ENCODE assay signal across 10 cellular contexts in the genomic region with DNA sequence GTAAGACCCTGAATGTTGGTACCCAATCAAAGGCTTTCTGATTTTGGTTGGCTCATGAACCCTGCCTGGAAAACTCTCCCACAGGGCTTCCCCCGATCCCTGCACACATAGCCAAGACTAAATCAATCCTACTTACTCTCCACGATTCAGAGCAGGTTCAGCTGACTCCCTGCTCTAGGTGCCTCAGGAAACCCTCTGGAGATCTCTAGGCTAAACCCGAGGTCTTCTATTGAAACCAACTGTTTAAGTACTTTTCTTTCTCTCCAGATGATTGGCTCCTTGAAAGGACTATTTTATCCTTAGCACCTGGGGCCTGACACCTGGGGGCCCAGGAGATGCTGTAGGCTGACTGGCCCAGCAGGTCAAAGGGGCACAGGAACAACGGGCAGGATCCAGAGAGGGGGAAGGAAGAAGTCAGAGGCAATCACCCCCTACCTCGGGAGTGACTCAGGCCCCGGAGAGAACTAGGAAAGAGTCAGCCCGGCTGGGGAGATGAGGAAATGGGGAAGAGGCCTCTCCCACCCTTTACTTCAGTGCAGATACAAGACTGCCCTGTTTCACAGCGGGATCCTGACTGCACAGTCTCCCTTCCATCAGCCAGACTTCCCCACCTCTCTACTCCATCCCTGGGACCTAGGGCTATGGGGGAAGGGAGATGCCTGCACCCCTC. TPM values are rescaled to one million over a fixed set of nuclear protein-coding genes. Genes with fewer than 3 reads are reported as not detected.
DNase-seq lines count a peak whose midpoint lies in the region; ATAC-seq, FAIRE-seq and TF ChIP-seq lines count a peak whose summit lies in the region.
"Had no signal": no experiment of that assay in that cellular context is flagged by ENCODE, and none has a peak within 500 bp of the region (broad histone marks: within the 10 kb centered on the region; RNA-seq: fewer than 3 reads in every experiment).

No MANE protein-coding gene starts in this region.

- H2AK5ac ChIP-seq in H1 (ENCODE audit: low read depth, low read length) = no peak overlapping the region

- no peak overlapping the region for H4K8ac ChIP-seq in H1 (ENCODE audit: extremely low read depth, insufficient read depth, low read length)

- peaks cover 10% of the 10 kb centered on the region; the same call in 1 of the 2 replicates for H3K23me2 ChIP-seq in H1 (ENCODE audit: low read depth, low read length)

- H3K4ac ChIP-seq in H1 (replicated peaks; ENCODE audit: insufficient read length, low read depth, low read length) = no peak overlapping the region

- H2AFZ ChIP-seq in PC-9 = no peak overlapping the region
- H2AFZ ChIP-seq in H1 (ENCODE audit: low read length) = no peak overlapping the region
- H2AFZ ChIP-seq in neuron (ENCODE audit: low read depth, low read length) = no peak overlapping the region

- peak overlapping the region; percentile 18; the same call in 1 of the 2 replicates for H3K27ac ChIP-seq in PC-9
- H3K27ac ChIP-seq in H1 (ENCODE audit: low read depth, low read length) = no peak overlapping the region

- H3F3A ChIP-seq in PC-9 (ENCODE audit: insufficient read depth, low read depth) = peaks cover 11% of the 10 kb centered on the region

- WGBS in H1 (ENCODE audit: extremely low coverage in 1 of 2, insufficient coverage in 1 of 2, insufficient read length in 1 of 2, insufficient replicate concordance in 2 of 2, low coverage in 1 of 2, low lambda C conversion rate in 2 of 2, missing lambda C conversion rate in 1 of 2), 2 experiments = 81% methylated on average over 8 of the region's 8 CpGs; no CpG with 5 or more reads in 1 of the 2 experiments

- H3K27me3 ChIP-seq in PC-9 (ENCODE audit: insufficient read depth, low read depth) (no peaks in the 10 kb centered on the region), H1 (replicated peaks in 1 of 4; ENCODE audit: control insufficient read depth in 3 of 4, extremely low read depth in 1 of 4, insufficient read depth in 3 of 4, low read length in 3 of 4) (no peaks in the 10 kb centered on the region), neuron (ENCODE audit: insufficient read depth, low read length) (no peaks in the 10 kb centered on the region)

- H3K9me3 ChIP-seq in PC-9 (ENCODE audit: insufficient read depth, low read depth) = no peaks in the 10 kb centered on the region
- H3K9me3 ChIP-seq in H1 (ENCODE audit: insufficient read depth in 2 of 2, low read depth in 1 of 2, low read length in 1 of 2) = no peaks in the 10 kb centered on the region
- no peaks in the 10 kb centered on the region for H3K9me3 ChIP-seq in neuron (ENCODE audit: low read length)

- no peak overlapping the region for H3K14ac ChIP-seq in H1 (ENCODE audit: insufficient read length)

- H4K91ac ChIP-seq in H1 (replicated peaks; ENCODE audit: insufficient read length, low read length) = no peak overlapping the region

- no peak for TF ChIP-seq RAD21 in H1 (IDR thresholded peaks at IDR 0.05 in 1 of 2, conservative IDR thresholded peaks at IDR 0.05 in 1 of 2; ENCODE audit: low read depth in 2 of 2, low read length in 2 of 2)

- no peak overlapping the region for H3K23ac ChIP-seq in H1 (ENCODE audit: insufficient read length)

- intact Hi-C loops in PC-9 (cut with micrococcal nuclease; ENCODE audit: unreplicated experiment) = no loop called here

- peaks cover 66% of the 10 kb centered on the region for H3K79me2 ChIP-seq in PC-9 (ENCODE audit: low read depth)
- H3K79me2 ChIP-seq in H1 (ENCODE audit: control insufficient read depth in 1 of 2, insufficient read depth in 2 of 2, low read length in 2 of 2) = peaks cover 0 to 29% of the 10 kb centered on the region in 2 experiments; a peak in 2 of 4 replicates

- peaks cover 22% of the 10 kb centered on the region for H3K4me1 ChIP-seq in PC-9 (replicated peaks; ENCODE audit: insufficient read depth)
- peaks cover 0 to 17% (median 11%) of the 10 kb centered on the region in 4 experiments; a peak in 6 of 7 replicates for H3K4me1 ChIP-seq in H1 (replicated peaks in 1 of 4; ENCODE audit: control insufficient read depth in 3 of 4, insufficient read depth in 4 of 4, low read length in 3 of 4)
- H3K4me1 ChIP-seq in neuron (ENCODE audit: insufficient read depth, low read length) = peaks cover 30% of the 10 kb centered on the region

- H3K36me3 ChIP-seq in PC-9 (ENCODE audit: low read depth) (peaks cover 9% of the 10 kb centered on the region; the same call in 1 of the 2 replicates), H1 (ENCODE audit: control insufficient read depth in 2 of 4, insufficient read depth in 4 of 4, low read length in 3 of 4) (0 out of 8 replicates have a peak, but pooled peaks cover 0 to 4% (median 0%) of the 10 kb centered on the region in 4 experiments), neuron (ENCODE audit: insufficient read depth, low read length) (peaks cover 9% of the 10 kb centered on the region)

- TSS peak; percentile 27 for BruUV-seq in PC-9 (replicated peaks; lab: Mats Ljungman, UMichigan)

- POLR2A ChIA-PET in PC-9 (lab: Charles Lee; ENCODE audit: unreplicated experiment) (no interaction called here), H1 (lab: Charles Lee; ENCODE audit: partially characterized antibody) (interaction anchor here (1.1 to 6.9 kb wide), 5 partner anchors 10 to 39 kb away, joined by 3 to 79 read pairs (median 4); partner anchors contain the start of genes CD2BP2 and ZNF771)

- H4K20me1 ChIP-seq in PC-9 (ENCODE audit: insufficient read depth) = peaks cover 46% of the 10 kb centered on the region
- H4K20me1 ChIP-seq in H1 (replicated peaks in 1 of 2; ENCODE audit: control insufficient read depth in 1 of 2, insufficient read depth in 2 of 2, low read length in 2 of 2) = peaks cover 4 to 18% of the 10 kb centered on the region in 2 experiments

- H3K56ac ChIP-seq in H1 (replicated peaks; ENCODE audit: insufficient read length, low read depth, low read length) = no peak overlapping the region

- H3K4me3 ChIP-seq in PC-9 (peak overlapping the region; percentile 75), H1 (ENCODE audit: extremely low read depth in 1 of 4, insufficient read depth in 2 of 4, low read depth in 3 of 4, low read length in 4 of 4) (peak overlapping the region; percentile 43 to 81 (median 52); a peak in 5 of 8 replicates), neuron (ENCODE audit: low read length) (peak overlapping the region; percentile 56)

- H2BK15ac ChIP-seq in H1 (ENCODE audit: low read length) = no peak overlapping the region

- H3K9ac ChIP-seq in H1 (replicated peaks in 1 of 4; ENCODE audit: extremely low read depth in 1 of 4, low read depth in 3 of 4, low read length in 3 of 4) = peak overlapping the region in 2 of 4 experiments; percentile 29 to 45; a peak in 2 of 7 replicates

- H3K79me1 ChIP-seq in H1 (ENCODE audit: low read depth, low read length) = peaks cover 10% of the 10 kb centered on the region

- H4K5ac ChIP-seq in H1 (ENCODE audit: insufficient read length, low read depth, low read length) = no peak overlapping the region

- FAIRE-seq in H1 (lab: Jason Lieb, UNC) = no peak
- FAIRE-seq: G401.6 had no signal

- DNase-seq in SIG-M5 treated with dmso at 0.1 percent for 504 hours (lab: John Stamatoyannopoulos, UW; ENCODE audit: unreplicated experiment) (peak; percentile 87), SIG-M5 (lab: John Stamatoyannopoulos, UW) (no peak), PC-9 (peak; percentile 39 to 69), H1 (ENCODE audit: low read depth in 1 of 2, low spot score in 2 of 2) (no peak), NCI-H128 (lab: John Stamatoyannopoulos, UW; ENCODE audit: unreplicated experiment) (no peak)
- no peak for DNase-seq in stimulated activated naive CD4-positive, alpha-beta T cell treated with Interleukin-2 at 50 U/mL for 16 hours (lab: John Stamatoyannopoulos, UW)

- no peak overlapping the region for H2BK120ac ChIP-seq in H1 (replicated peaks; ENCODE audit: low read depth, low read length)

- H2BK5ac ChIP-seq in H1 (ENCODE audit: low read depth, low read length) = no peak overlapping the region

- H3K18ac ChIP-seq in H1 (ENCODE audit: extremely low read depth, low read length) = no peak overlapping the region

- H3K9me2 ChIP-seq in PC-9 (ENCODE audit: insufficient read depth) = no peaks in the 10 kb centered on the region

- CTCF ChIA-PET in PC-9 (lab: Charles Lee) (no interaction called here), H1 (lab: Charles Lee; ENCODE audit: partially characterized antibody) (interaction anchor here (1.3 to 1.9 kb wide), 2 partner anchors 11 to 62 kb away, joined by 3 to 11 read pairs; partner anchors contain the start of gene DCTPP1)

- H3K4me2 ChIP-seq in PC-9 = peak overlapping the region; percentile 98
- peak overlapping the region; percentile 83 to 87 for H3K4me2 ChIP-seq in H1 (ENCODE audit: insufficient read depth in 1 of 2, low read depth in 2 of 2, low read length in 2 of 2)

- no peak for ATAC-seq in activated CD4-positive, CD25-positive, alpha-beta regulatory T cell treated with anti-CD3 and anti-CD28 coated beads, Interleukin-2, amount 50 U/mL, for 24 hours

- TF ChIP-seq CTCF in PC-9 (conservative IDR thresholded peaks at IDR 0.05) (no peak), H1 (IDR thresholded peaks at IDR 0.05; ENCODE audit: control extremely low read depth in 1 of 3, insufficient read depth in 1 of 3, low read depth in 1 of 3, low read length in 3 of 3) (no peak)

- H2BK20ac ChIP-seq in H1 (ENCODE audit: low read length) = no peak overlapping the region

- TF ChIP-seq POLR2A in H1 (IDR thresholded peaks at IDR 0.05; ENCODE audit: control extremely low read depth in 1 of 2, low read depth in 2 of 2, low read length in 2 of 2) = no peak

- TF ChIP-seq EP300 in H1 (IDR thresholded peaks at IDR 0.05; ENCODE audit: borderline replicate concordance in 1 of 2, low read depth in 2 of 2, low read length in 2 of 2) = no peak

- H2BK12ac ChIP-seq in H1 (ENCODE audit: low read depth, low read length) = peak overlapping the region; percentile 50; the same call in 1 of the 2 replicates

RNA-seq across cellular contexts. Expression of gene TBC1D10B, which starts 2.0 kb away (rescaled TPM):
- total RNA-seq in PC-9 (2021) = 85.0 and 90.8 TPM in 2 replicates
- 28.6 and 29.4 TPM in 2 replicates for total RNA-seq in H1 (2021; fragmentation: NEBNext Ultra II Directional; extraction: Animal tissue kit (Norgen Biotek cat#: 25700))
- 15.4 and 22.1 TPM in 2 replicates for polyA plus RNA-seq in H1 (2011; rRNA removed)
- 14.2 TPM for polyA plus RNA-seq in H1 (2011; cell fraction: cytosol; rRNA removed)
- 23.6 TPM for polyA plus RNA-seq in H1 (2011; cell fraction: nucleus; rRNA removed)
- 23.8 to 27.5 TPM (median 24.9 TPM) in 4 replicates for polyA plus RNA-seq in H1 (2012, experiment 1 of 2)
- polyA plus RNA-seq in H1 (2012, experiment 2 of 2) = 24.2 TPM
- 15.4 TPM for polyA plus RNA-seq in H1 (2013, experiment 1 of 2)
- polyA plus RNA-seq in H1 (2013, experiment 2 of 2) = 14.1 TPM
- 10.9 and 17.3 TPM in 2 replicates for polyA minus RNA-seq in H1 (2011; rRNA and poly(A)+ RNA removed)
- polyA minus RNA-seq in H1 (2011; cell fraction: cytosol; rRNA and poly(A)+ RNA removed) = 14.0 TPM
- 11.5 TPM for polyA minus RNA-seq in H1 (2011; cell fraction: nucleus; rRNA and poly(A)+ RNA removed)

RNA-seq across cellular contexts. Expression of gene MYL11, which starts 6.3 kb away (rescaled TPM):
- 1.4 and 2.6 TPM in 2 replicates for total RNA-seq in PC-9 (2021)
- 1.2 TPM in 1 of 2 replicates, not detected in the other for total RNA-seq in H1 (2021; fragmentation: NEBNext Ultra II Directional; extraction: Animal tissue kit (Norgen Biotek cat#: 25700))
- 1.4 and 1.5 TPM in 2 replicates for polyA plus RNA-seq in H1 (2011; rRNA removed)
- polyA plus RNA-seq in H1 (2011; cell fraction: cytosol; rRNA removed) = 0.98 TPM
- polyA plus RNA-seq in H1 (2011; cell fraction: nucleus; rRNA removed) = 0.33 TPM
- 0.59 to 4.0 TPM (median 2.1 TPM) in 4 replicates for polyA plus RNA-seq in H1 (2012, experiment 1 of 2)
- 4.7 TPM for polyA plus RNA-seq in H1 (2012, experiment 2 of 2)
- polyA plus RNA-seq in H1 (2013, experiment 1 of 2) = 2.7 TPM
- 4.0 TPM for polyA plus RNA-seq in H1 (2013, experiment 2 of 2)
- polyA minus RNA-seq in H1 (2011; rRNA and poly(A)+ RNA removed) = 0.44 and 0.73 TPM in 2 replicates
- not detected for polyA minus RNA-seq in H1 (2011; cell fraction: cytosol; rRNA and poly(A)+ RNA removed)
- polyA minus RNA-seq in H1 (2011; cell fraction: nucleus; rRNA and poly(A)+ RNA removed) = not detected
- total RNA-seq: glomerular endothelial cell had no signal

RNA-seq across cellular contexts. Expression of gene CD2BP2, which starts 13.1 kb away (rescaled TPM):
- 84.6 TPM in 2 replicates for total RNA-seq in PC-9 (2021)
- total RNA-seq in H1 (2021; fragmentation: NEBNext Ultra II Directional; extraction: Animal tissue kit (Norgen Biotek cat#: 25700)) = 55.3 and 55.4 TPM in 2 replicates
- 22.4 and 30.4 TPM in 2 replicates for polyA plus RNA-seq in H1 (2011; rRNA removed)
- 41.3 TPM for polyA plus RNA-seq in H1 (2011; cell fraction: cytosol; rRNA removed)
- 88.6 TPM for polyA plus RNA-seq in H1 (2011; cell fraction: nucleus; rRNA removed)
- polyA plus RNA-seq in H1 (2012, experiment 1 of 2) = 44.2 to 48.1 TPM (median 46.0 TPM) in 4 replicates
- polyA plus RNA-seq in H1 (2012, experiment 2 of 2) = 36.3 TPM
- polyA plus RNA-seq in H1 (2013, experiment 1 of 2) = 22.9 TPM
- 22.8 TPM for polyA plus RNA-seq in H1 (2013, experiment 2 of 2)
- polyA minus RNA-seq in H1 (2011; rRNA and poly(A)+ RNA removed) = 31.4 and 35.3 TPM in 2 replicates
- 19.1 TPM for polyA minus RNA-seq in H1 (2011; cell fraction: cytosol; rRNA and poly(A)+ RNA removed)
- 24.0 TPM for polyA minus RNA-seq in H1 (2011; cell fraction: nucleus; rRNA and poly(A)+ RNA removed)

RNA-seq across cellular contexts. Expression of gene SEPTIN1, which starts 14.1 kb away (rescaled TPM):
- total RNA-seq in PC-9 (2021) = 6.7 and 7.6 TPM in 2 replicates
- total RNA-seq in H1 (2021; fragmentation: NEBNext Ultra II Directional; extraction: Animal tissue kit (Norgen Biotek cat#: 25700)) = 0.84 and 1.4 TPM in 2 replicates
- 0.24 and 0.57 TPM in 2 replicates for polyA plus RNA-seq in H1 (2011; rRNA removed)
- 0.70 TPM for polyA plus RNA-seq in H1 (2011; cell fraction: cytosol; rRNA removed)
- polyA plus RNA-seq in H1 (2011; cell fraction: nucleus; rRNA removed) = 0.83 TPM
- polyA plus RNA-seq in H1 (2012, experiment 1 of 2) = 1.1 to 2.7 TPM (median 1.3 TPM) in 4 replicates
- 0.73 TPM for polyA plus RNA-seq in H1 (2012, experiment 2 of 2)
- polyA plus RNA-seq in H1 (2013, experiment 1 of 2) = 1.5 TPM
- polyA plus RNA-seq in H1 (2013, experiment 2 of 2) = 1.5 TPM
- not detected in 2 replicates for polyA minus RNA-seq in H1 (2011; rRNA and poly(A)+ RNA removed)
- polyA minus RNA-seq in H1 (2011; cell fraction: cytosol; rRNA and poly(A)+ RNA removed) = not detected
- polyA minus RNA-seq in H1 (2011; cell fraction: nucleus; rRNA and poly(A)+ RNA removed) = not detected

RNA-seq across cellular contexts. Expression of gene ZNF48, which starts 27.0 kb away (rescaled TPM):
- total RNA-seq in PC-9 (2021) = 20.1 and 25.9 TPM in 2 replicates
- 40.6 and 41.2 TPM in 2 replicates for total RNA-seq in H1 (2021; fragmentation: NEBNext Ultra II Directional; extraction: Animal tissue kit (Norgen Biotek cat#: 25700))
- polyA plus RNA-seq in H1 (2011; rRNA removed) = 30.4 and 39.6 TPM in 2 replicates
- polyA plus RNA-seq in H1 (2011; cell fraction: cytosol; rRNA removed) = 27.3 TPM
- 30.8 TPM for polyA plus RNA-seq in H1 (2011; cell fraction: nucleus; rRNA removed)
- 30.8 to 36.4 TPM (median 33.0 TPM) in 4 replicates for polyA plus RNA-seq in H1 (2012, experiment 1 of 2)
- 36.2 TPM for polyA plus RNA-seq in H1 (2012, experiment 2 of 2)
- 19.0 TPM for polyA plus RNA-seq in H1 (2013, experiment 1 of 2)
- polyA plus RNA-seq in H1 (2013, experiment 2 of 2) = 18.2 TPM
- polyA minus RNA-seq in H1 (2011; rRNA and poly(A)+ RNA removed) = 23.0 and 24.8 TPM in 2 replicates
- polyA minus RNA-seq in H1 (2011; cell fraction: cytosol; rRNA and poly(A)+ RNA removed) = 20.8 TPM
- 25.9 TPM for polyA minus RNA-seq in H1 (2011; cell fraction: nucleus; rRNA and poly(A)+ RNA removed)

Comparison
In these comparisons a context has a peak if more than half of its experiments do, and no peak if none do; other contexts are left out.
1. DNase-seq: peak in SIG-M5 treated with dmso at 0.1 percent for 504 hours (single experiment) and PC-9 (2 of 2); none in SIG-M5 (single experiment), H1 (0 of 2), stimulated activated naive CD4-positive, alpha-beta T cell treated with Interleukin-2 at 50 U/mL for 16 hours (single experiment) and NCI-H128 (single experiment).
2. Peak in every context shown above with its lines, with median percentiles within 50 percentile points of each other: H3K4me3 ChIP-seq.